In genomic region chr2:61694312-61695274, GRCh38 we compare ENCODE assay signal across 8 cellular contexts.
DNase-seq lines count a peak whose midpoint lies in the region; ATAC-seq and TF ChIP-seq lines count a peak whose summit lies in the region.

No MANE protein-coding gene starts in this region.

- H3K4me2 ChIP-seq in skeletal muscle satellite cell (ENCODE audit: low read length): peak overlapping the region; percentile 88

- DNase-seq in NCI-H1092 (lab: John Stamatoyannopoulos, UW) (peak; percentile 26), UCSD-AML1 (lab: John Stamatoyannopoulos, UW; ENCODE audit: unreplicated experiment) (peak; percentile 91), brain pericyte (ENCODE audit: low read depth, low spot score) (peak; percentile 53), NCI-H128 (lab: John Stamatoyannopoulos, UW; ENCODE audit: unreplicated experiment) (no peak)

- H3K4me1 ChIP-seq in iPS-18a (ENCODE audit: control insufficient read depth, low read depth, low read length): peaks cover 5% of the 10 kb centered on the region
- peaks cover 4% of the 10 kb centered on the region for H3K4me1 ChIP-seq in skeletal muscle satellite cell (ENCODE audit: control insufficient read depth, insufficient read depth, low read length)

- no peaks in the 10 kb centered on the region for H3K27me3 ChIP-seq in iPS-18a (ENCODE audit: control insufficient read depth, insufficient read depth, low read length)
- H3K27me3 ChIP-seq in skeletal muscle satellite cell (ENCODE audit: control insufficient read depth, insufficient read depth, low read length): no peaks in the 10 kb centered on the region

- H3K36me3 ChIP-seq in iPS-18a (ENCODE audit: control insufficient read depth, low read depth, low read length) (no peaks in the 10 kb centered on the region), skeletal muscle satellite cell (ENCODE audit: insufficient read depth, low read length) (no peaks in the 10 kb centered on the region)

- no peaks in the 10 kb centered on the region for H3K9me3 ChIP-seq in iPS-18a (ENCODE audit: control insufficient read depth, low read depth, low read length)
- H3K9me3 ChIP-seq in skeletal muscle satellite cell (replicated peaks; ENCODE audit: low read length): no peaks in the 10 kb centered on the region

- no peak overlapping the region for H3K27ac ChIP-seq in iPS-18a (ENCODE audit: low read length)

- TF ChIP-seq CTCF in GM12875 (IDR thresholded peaks at IDR 0.05; ENCODE audit: borderline replicate concordance, insufficient read depth, low read depth, low read length): peak; percentile 72

- ATAC-seq in HG02610 (IDR thresholded peaks at IDR 0.05; ENCODE audit: unreplicated experiment): peak; percentile 95

- H3K9ac ChIP-seq in iPS-18a (ENCODE audit: low read length) (peak overlapping the region; percentile 44), skeletal muscle satellite cell (ENCODE audit: low read depth, low read length) (peak overlapping the region; percentile 84)

- H3K4me3 ChIP-seq in GM12875 (ENCODE audit: low read depth, low read length) (peak overlapping the region; percentile 63), iPS-18a (ENCODE audit: low read length) (peak overlapping the region; percentile 70), skeletal muscle satellite cell (ENCODE audit: low read length) (peak overlapping the region; percentile 99)
